Comparison of ENCODE assay signal across 1 cellular context in genomic region chr1:106768077-106768476, GRCh38.
TF ChIP-seq lines count a peak whose summit lies in the region.

No MANE protein-coding gene starts in this region.

TF ChIP-seq in GM23338, 12 proteins besides CTCF, POLR2A, EP300 and RAD21:
- TF ChIP-seq ZNF462 (CRISPR knock-in tag; IDR thresholded peaks at IDR 0.05) = no peak
- no peak for TF ChIP-seq ZNF114 (CRISPR knock-in tag; IDR thresholded peaks at IDR 0.05)
- no peak for TF ChIP-seq STAT1 (IDR thresholded peaks at IDR 0.05; ENCODE audit: unreplicated experiment)
- no peak for TF ChIP-seq ZNF331 (CRISPR knock-in tag; IDR thresholded peaks at IDR 0.05; ENCODE audit: low read depth)
- no peak for TF ChIP-seq CREB1 (CRISPR knock-in tag; IDR thresholded peaks at IDR 0.05; ENCODE audit: low read depth)
- no peak for TF ChIP-seq JUNB (IDR thresholded peaks at IDR 0.05; ENCODE audit: unreplicated experiment)
- TF ChIP-seq, protein P1, sequence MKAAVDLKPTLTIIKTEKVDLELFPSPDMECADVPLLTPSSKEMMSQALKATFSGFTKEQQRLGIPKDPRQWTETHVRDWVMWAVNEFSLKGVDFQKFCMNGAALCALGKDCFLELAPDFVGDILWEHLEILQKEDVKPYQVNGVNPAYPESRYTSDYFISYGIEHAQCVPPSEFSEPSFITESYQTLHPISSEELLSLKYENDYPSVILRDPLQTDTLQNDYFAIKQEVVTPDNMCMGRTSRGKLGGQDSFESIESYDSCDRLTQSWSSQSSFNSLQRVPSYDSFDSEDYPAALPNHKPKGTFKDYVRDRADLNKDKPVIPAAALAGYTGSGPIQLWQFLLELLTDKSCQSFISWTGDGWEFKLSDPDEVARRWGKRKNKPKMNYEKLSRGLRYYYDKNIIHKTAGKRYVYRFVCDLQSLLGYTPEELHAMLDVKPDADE (IDR thresholded peaks at IDR 0.05) = no peak
- TF ChIP-seq POLR2AphosphoS5 (IDR thresholded peaks at IDR 0.05; ENCODE audit: low read depth) = no peak
- TF ChIP-seq NANOG (IDR thresholded peaks at IDR 0.05; ENCODE audit: borderline replicate concordance) = no peak
- no peak for TF ChIP-seq EZH2phosphoT487 (IDR thresholded peaks at IDR 0.05; ENCODE audit: unreplicated experiment)
- TF ChIP-seq, protein P2, sequence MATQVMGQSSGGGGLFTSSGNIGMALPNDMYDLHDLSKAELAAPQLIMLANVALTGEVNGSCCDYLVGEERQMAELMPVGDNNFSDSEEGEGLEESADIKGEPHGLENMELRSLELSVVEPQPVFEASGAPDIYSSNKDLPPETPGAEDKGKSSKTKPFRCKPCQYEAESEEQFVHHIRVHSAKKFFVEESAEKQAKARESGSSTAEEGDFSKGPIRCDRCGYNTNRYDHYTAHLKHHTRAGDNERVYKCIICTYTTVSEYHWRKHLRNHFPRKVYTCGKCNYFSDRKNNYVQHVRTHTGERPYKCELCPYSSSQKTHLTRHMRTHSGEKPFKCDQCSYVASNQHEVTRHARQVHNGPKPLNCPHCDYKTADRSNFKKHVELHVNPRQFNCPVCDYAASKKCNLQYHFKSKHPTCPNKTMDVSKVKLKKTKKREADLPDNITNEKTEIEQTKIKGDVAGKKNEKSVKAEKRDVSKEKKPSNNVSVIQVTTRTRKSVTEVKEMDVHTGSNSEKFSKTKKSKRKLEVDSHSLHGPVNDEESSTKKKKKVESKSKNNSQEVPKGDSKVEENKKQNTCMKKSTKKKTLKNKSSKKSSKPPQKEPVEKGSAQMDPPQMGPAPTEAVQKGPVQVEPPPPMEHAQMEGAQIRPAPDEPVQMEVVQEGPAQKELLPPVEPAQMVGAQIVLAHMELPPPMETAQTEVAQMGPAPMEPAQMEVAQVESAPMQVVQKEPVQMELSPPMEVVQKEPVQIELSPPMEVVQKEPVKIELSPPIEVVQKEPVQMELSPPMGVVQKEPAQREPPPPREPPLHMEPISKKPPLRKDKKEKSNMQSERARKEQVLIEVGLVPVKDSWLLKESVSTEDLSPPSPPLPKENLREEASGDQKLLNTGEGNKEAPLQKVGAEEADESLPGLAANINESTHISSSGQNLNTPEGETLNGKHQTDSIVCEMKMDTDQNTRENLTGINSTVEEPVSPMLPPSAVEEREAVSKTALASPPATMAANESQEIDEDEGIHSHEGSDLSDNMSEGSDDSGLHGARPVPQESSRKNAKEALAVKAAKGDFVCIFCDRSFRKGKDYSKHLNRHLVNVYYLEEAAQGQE (IDR thresholded peaks at IDR 0.05; ENCODE audit: unreplicated experiment) = no peak
- no peak for TF ChIP-seq EZH2 (IDR thresholded peaks at IDR 0.05; ENCODE audit: low read depth, unreplicated experiment)
